Comparison of ENCODE assay signal across 8 cellular contexts in genomic region chr10:11823989-11824346, GRCh38. TPM values are rescaled to one million over a fixed set of nuclear protein-coding genes. Genes with fewer than 3 reads are reported as not detected.
DNase-seq lines count a peak whose midpoint lies in the region; ATAC-seq, FAIRE-seq and TF ChIP-seq lines count a peak whose summit lies in the region.

No MANE protein-coding gene starts in this region.

- H3K27ac Mint-ChIP-seq in activated naive CD4-positive, alpha-beta T cell treated with anti-CD3 and anti-CD28 coated beads, Interleukin-2, amount 10 ng/mL, durations not matched to agents 7 days and 5 days, result no peak overlapping the region

- in situ Hi-C loops in K562 (cut with MboI), result no loop called here

- FAIRE-seq in K562 (lab: Jason Lieb, UNC), result no peak

- peaks cover 8% of the 10 kb centered on the region for H4K20me1 ChIP-seq in K562 (replicated peaks; ENCODE audit: control insufficient read depth, insufficient read depth, low read length)

- H3K4me2 ChIP-seq in K562 (ENCODE audit: insufficient read depth, low read length), result peak overlapping the region; percentile 74

- peak overlapping the region; percentile 66 for H3K4me3 Mint-ChIP-seq in activated naive CD4-positive, alpha-beta T cell treated with anti-CD3 and anti-CD28 coated beads, Interleukin-2, amount 10 ng/mL, durations not matched to agents 7 days and 5 days

- H3K4me1 ChIP-seq in K562 (replicated peaks in 1 of 2; ENCODE audit: control insufficient read depth in 2 of 2, insufficient read depth in 2 of 2, low read length in 2 of 2), result peaks cover 14 to 18% of the 10 kb centered on the region in 2 experiments; a peak in 4 of 5 replicates
- peaks cover 26% of the 10 kb centered on the region for H3K4me1 ChIP-seq in lower lobe of right lung
- peaks cover 0 to 36% (median 12%) of the 10 kb centered on the region in 4 donors for H3K4me1 ChIP-seq in upper lobe of left lung

- CTCF ChIA-PET in activated naive CD4-positive, alpha-beta T cell treated with anti-CD3 and anti-CD28 coated beads, Interleukin-2, amount 10 ng/mL, durations not matched to agents 7 days and 5 days (lab: Charles Lee), result interaction anchor here (1.0 kb wide), 1 partner anchor 41 kb away, joined by 4 read pairs; no protein-coding TSS in a partner anchor
- CTCF ChIA-PET in K562 (lab: Yijun Ruan, JAX; ENCODE audit: low intra/inter-chr PET ratio), result no interaction called here

- H3K27me3 Mint-ChIP-seq in activated naive CD4-positive, alpha-beta T cell treated with anti-CD3 and anti-CD28 coated beads, Interleukin-2, amount 10 ng/mL, durations not matched to agents 7 days and 5 days, result peaks cover 83% of the 10 kb centered on the region

- H3K4me3 ChIP-seq in K562 (peak overlapping the region; percentile 68), lower lobe of right lung (peak overlapping the region; percentile 71), upper lobe of left lung (peak overlapping the region; percentile 55 to 85 (median 84))

- H3K36me3 ChIP-seq in K562 (ENCODE audit: control insufficient read depth, insufficient read depth, low read length), result no peaks in the 10 kb centered on the region
- H3K36me3 ChIP-seq in lower lobe of right lung, result no peaks in the 10 kb centered on the region
- H3K36me3 ChIP-seq in upper lobe of left lung, result no peaks in the 10 kb centered on the region

- no peak for TF ChIP-seq RAD21 in K562 (CRISPR knock-in tag; conservative IDR thresholded peaks at IDR 0.05 in 1 of 2, IDR thresholded peaks at IDR 0.05 in 1 of 2)

- DNase-seq in activated naive CD4-positive, alpha-beta T cell treated with anti-CD3 and anti-CD28 coated beads, Interleukin-2, amount 10 ng/mL, durations not matched to agents 7 days and 5 days, result no peak
- DNase-seq in activated naive CD4-positive, alpha-beta T cell treated with anti-CD3 and anti-CD28 coated beads, Interleukin-2, amount 50 U/mL, for 16 hours, result no peak
- DNase-seq in K562 (ENCODE audit: extremely low read depth in 1 of 4, low spot score in 3 of 4) (no peak), lower lobe of right lung (no peak), upper lobe of left lung (no peak), DMS153 treated with DMSO at 0.1 percent for 48 hours (lab: John Stamatoyannopoulos, UW; ENCODE audit: unreplicated experiment) (no peak), dedifferentiated amniotic fluid mesenchymal stem cell (ENCODE audit: extremely low spot score) (no peak)
- no peak for DNase-seq in central memory CD4-positive, alpha-beta T cell

- ATAC-seq in K562 (no peak), lower lobe of right lung (no peak), upper lobe of left lung (ENCODE audit: low FRiP score in 2 of 2) (no peak)

- peak overlapping the region; percentile 83 for H2AFZ ChIP-seq in K562 (ENCODE audit: low read depth, low read length)

- no TSS peak for BruUV-seq in K562 (replicated peaks; lab: Mats Ljungman, UMichigan)

- H3K79me2 ChIP-seq in K562 (ENCODE audit: control insufficient read depth, insufficient read depth, low read length), result peaks cover 30% of the 10 kb centered on the region; the same call in 2 of the 3 replicates

- POLR2A ChIA-PET in K562 (lab: Yijun Ruan, JAX), result interaction anchor here (1.1 to 1.2 kb wide), 2 partner anchors 11 to 397 kb away, joined by 3 to 4 read pairs; no protein-coding TSS in a partner anchor

- H3K9ac ChIP-seq in K562 (ENCODE audit: insufficient read depth in 1 of 2, low read depth in 2 of 2, low read length in 2 of 2), result peak overlapping the region; percentile 73 to 95

- 4% methylated on average over 6 of the region's 6 CpGs for WGBS in K562 (ENCODE audit: insufficient coverage, low coverage, missing lambda C conversion rate)
- WGBS in upper lobe of left lung, 2 donors, result 12 to 15% methylated on average over 6 of the region's 6 CpGs

- H3K36me3 Mint-ChIP-seq in activated naive CD4-positive, alpha-beta T cell treated with anti-CD3 and anti-CD28 coated beads, Interleukin-2, amount 10 ng/mL, durations not matched to agents 7 days and 5 days, result no peaks in the 10 kb centered on the region

- TF ChIP-seq EP300 in K562 (IDR thresholded peaks at IDR 0.05; ENCODE audit: low read length) (no peak), upper lobe of left lung (IDR thresholded peaks at IDR 0.05) (no peak)

- TF ChIP-seq CTCF in K562 (IDR thresholded peaks at IDR 0.05 in 2 of 3, conservative IDR thresholded peaks at IDR 0.05 in 1 of 3; ENCODE audit: insufficient read depth in 2 of 3, low read depth in 1 of 3, low read length in 3 of 3) (no peak), lower lobe of right lung (IDR thresholded peaks at IDR 0.05) (no peak), upper lobe of left lung (IDR thresholded peaks at IDR 0.05) (no peak)

- H3K9me3 ChIP-seq in K562 (replicated peaks; ENCODE audit: control insufficient read depth, insufficient read depth, low read depth, low read length) (no peaks in the 10 kb centered on the region), lower lobe of right lung (no peaks in the 10 kb centered on the region), upper lobe of left lung (no peaks in the 10 kb centered on the region)

- no peaks in the 10 kb centered on the region for H3K27me3 ChIP-seq in K562 (ENCODE audit: control insufficient read depth in 2 of 2, insufficient read depth in 2 of 2, low read length in 2 of 2)
- H3K27me3 ChIP-seq in lower lobe of right lung (ENCODE audit: low read depth), result no peaks in the 10 kb centered on the region
- H3K27me3 ChIP-seq in upper lobe of left lung, result peaks cover 0 to 8% (median 0%) of the 10 kb centered on the region in 4 donors

- H3K27ac ChIP-seq in K562 (ENCODE audit: extremely low read depth, low read depth, low read length), result no peak overlapping the region
- peak overlapping the region; percentile 85 for H3K27ac ChIP-seq in lower lobe of right lung
- H3K27ac ChIP-seq in upper lobe of left lung, result peak overlapping the region; percentile 86 to 90 (median 90)

- H3K9me3 Mint-ChIP-seq in activated naive CD4-positive, alpha-beta T cell treated with anti-CD3 and anti-CD28 coated beads, Interleukin-2, amount 10 ng/mL, durations not matched to agents 7 days and 5 days, result no peaks in the 10 kb centered on the region

- intact Hi-C loops in K562 (cut with micrococcal nuclease) (no loop called here), lower lobe of right lung (cut with DNase I) (no loop called here)

- peaks cover 8% of the 10 kb centered on the region for H3K4me1 Mint-ChIP-seq in activated naive CD4-positive, alpha-beta T cell treated with anti-CD3 and anti-CD28 coated beads, Interleukin-2, amount 10 ng/mL, durations not matched to agents 7 days and 5 days

- H3K9me1 ChIP-seq in K562 (ENCODE audit: control insufficient read depth, insufficient read depth, low read length), result no peaks in the 10 kb centered on the region

- TF ChIP-seq POLR2A in K562 (conservative IDR thresholded peaks at IDR 0.05), result no peak
- no peak for TF ChIP-seq POLR2A in upper lobe of left lung (IDR thresholded peaks at IDR 0.05)

TF ChIP-seq in K562, 482 proteins besides CTCF, POLR2A, EP300 and RAD21:
- TF ChIP-seq HMBOX1 (IDR thresholded peaks at IDR 0.05) (peak; percentile 27; the same call in 1 of the 2 replicates), CEBPG (CRISPR knock-in tag; IDR thresholded peaks at IDR 0.05) (no peak), CEBPG (tag; conservative IDR thresholded peaks at IDR 0.05 in 1 of 2, IDR thresholded peaks at IDR 0.05 in 1 of 2) (no peak)

RNA-seq across cellular contexts. Expression of gene PROSER2, which starts 0.8 kb away (rescaled TPM):
- total RNA-seq in K562 (2011; cell fraction: chromatin; rRNA removed; ENCODE audit: low replicate concordance), result 2.9 and 5.1 TPM in 2 replicates
- 4.3 and 5.7 TPM in 2 replicates for total RNA-seq in K562 (2011; cell fraction: nucleolus; rRNA removed)
- 3.2 and 4.5 TPM in 2 replicates for total RNA-seq in K562 (2011; cell fraction: nucleoplasm; rRNA removed)
- total RNA-seq in K562 (2014; rRNA removed), result 14.8 and 18.2 TPM in 2 replicates
- 2.2 and 2.3 TPM in 2 replicates for total RNA-seq in K562 (2014; rRNA removed; fragmentation: Illumina TruSeq; extraction: Trizol)
- total RNA-seq in K562 (2015; rRNA removed; fragmentation: Illumina TruSeq; extraction: Trizol), result 1.4 and 1.7 TPM in 2 replicates
- total RNA-seq in K562 (2021), result 14.3 and 14.5 TPM in 2 replicates
- polyA plus RNA-seq in K562 (2011; rRNA removed), result 3.7 and 6.7 TPM in 2 replicates
- polyA plus RNA-seq in K562 (2011; cell fraction: cytosol; rRNA removed), result 2.2 and 8.3 TPM in 2 replicates
- 4.4 and 6.0 TPM in 2 replicates for polyA plus RNA-seq in K562 (2011; cell fraction: nucleus; rRNA removed)
- polyA plus RNA-seq in K562 (2012), result 3.5 and 5.6 TPM in 2 replicates
- polyA plus RNA-seq in K562 (2014; fragmentation: Illumina TruSeq; extraction: Trizol), result 2.9 and 4.9 TPM in 2 replicates
- 1 to 10 TPM in 1 of 2 experiments, under 1 TPM in 1; 0.62 to 1.3 TPM for polyA plus RNA-seq in K562 (2014; fragmentation: Nextera tagmentation; extraction: Ambion mirVana)
- 5.1 and 8.1 TPM in 2 replicates for polyA plus RNA-seq in K562 (2014; rRNA removed)
- 3.2 TPM in 2 replicates for polyA minus RNA-seq in K562 (2011; rRNA and poly(A)+ RNA removed)
- 2.2 and 4.3 TPM in 2 replicates for polyA minus RNA-seq in K562 (2011; cell fraction: cytosol; rRNA and poly(A)+ RNA removed)
- polyA minus RNA-seq in K562 (2011; cell fraction: nucleus; rRNA and poly(A)+ RNA removed), result 3.2 and 4.1 TPM in 2 replicates
- total RNA-seq in lower lobe of right lung, result 18.0 TPM
- total RNA-seq in upper lobe of left lung, result 10 to 100 TPM; 19.8 to 64.5 (median 24.7) TPM
